Comparison of ENCODE assay signal across 20 cellular contexts in the genomic region with DNA sequence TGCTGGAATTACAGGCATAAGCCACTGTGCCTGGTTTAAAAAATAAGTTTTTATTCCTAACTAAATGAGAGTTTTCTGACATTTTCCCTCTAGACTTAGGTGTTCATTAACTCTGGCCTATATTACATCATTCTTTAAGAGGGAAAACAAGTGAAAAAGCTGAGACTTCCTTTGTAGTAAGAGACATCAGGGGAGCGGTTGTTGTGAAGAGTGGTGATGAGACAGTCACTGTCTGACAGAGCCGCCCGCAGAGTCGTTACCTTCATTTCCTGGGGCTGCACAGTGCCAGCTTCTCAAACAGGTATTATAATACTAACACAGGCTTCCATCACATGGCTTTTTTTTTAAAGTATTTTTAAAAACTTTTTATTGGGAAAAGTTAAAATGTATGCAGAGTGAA. TPM values are rescaled to one million over a fixed set of nuclear protein-coding genes. Genes with fewer than 3 reads are reported as not detected.
DNase-seq lines count a peak whose midpoint lies in the region; ATAC-seq and TF ChIP-seq lines count a peak whose summit lies in the region.
"Had no signal": no experiment of that assay in that cellular context is flagged by ENCODE, and none has a peak within 500 bp of the region (broad histone marks: within the 10 kb centered on the region; RNA-seq: fewer than 3 reads in every experiment).

No MANE protein-coding gene starts in this region.

- peak; percentile 19 to 70 (median 53) for DNase-seq in stimulated activated naive CD4-positive, alpha-beta T cell (lab: John Stamatoyannopoulos, UW)
- no peak for DNase-seq in stimulated activated naive CD4-positive, alpha-beta T cell treated with Interleukin-2 at 50 U/mL for 16 hours (lab: John Stamatoyannopoulos, UW)
- DNase-seq in activated CD8-positive, alpha-beta T cell treated with anti-CD3 and anti-CD28 coated beads, Interleukin-2, amount 10 ng/mL, durations not matched to agents 7 days and 5 days: peak; percentile 42
- peak in 1 of 3 experiments; percentile 24 for DNase-seq in effector memory CD8-positive, alpha-beta T cell
- DNase-seq in GM13977 (ENCODE audit: low spot score): no peak
- DNase-seq in ACHN: no peak
- no peak for DNase-seq in D341Med (ENCODE audit: low spot score)
- DNase-seq: activated effector memory CD4-positive, alpha-beta T cell treated with anti-CD3 and anti-CD28 coated beads, Interleukin-2, amount 50 U/mL, for 16 hours; AML-193; COR-L47; mesendoderm; MG63; NCI-H82; OCI-M1; SHP77; stimulated activated CD4-positive, alpha-beta T cell treated with anti-CD3 and anti-CD28 coated beads, Interleukin-2, amount 100 ng/mL, for 24 hours had no signal

- in situ Hi-C loops in GM13977 (cut with MboI; ENCODE audit: low pct_unique_long_range_greater_than_20kb, low sequenced_read_pairs, unreplicated experiment): no loop called here
- in situ Hi-C loops in ACHN (cut with HindIII; ENCODE audit: low pct_ligation_motif_present, low pct_unique_long_range_greater_than_20kb, low sequenced_read_pairs): no loop called here

- CTCF ChIA-PET in activated CD8-positive, alpha-beta T cell treated with anti-CD3 and anti-CD28 coated beads, Interleukin-2, amount 10 ng/mL, durations not matched to agents 7 days and 5 days (lab: Charles Lee): interaction anchor here (1.0 to 5.4 kb wide), 4 partner anchors 9 to 103 kb away, joined by 3 to 112 read pairs (median 29); a partner anchor contains a TSS

- H3K9me3 Mint-ChIP-seq in activated CD8-positive, alpha-beta T cell treated with anti-CD3 and anti-CD28 coated beads, Interleukin-2, amount 10 ng/mL, durations not matched to agents 7 days and 5 days (ENCODE audit: insufficient read depth): no peaks in the 10 kb centered on the region
- no peaks in the 10 kb centered on the region for H3K9me3 Mint-ChIP-seq in effector memory CD8-positive, alpha-beta T cell
- H3K9me3 Mint-ChIP-seq: IgD-negative memory B cell, type B pancreatic cell had no signal

- H3K27me3 Mint-ChIP-seq in activated CD8-positive, alpha-beta T cell treated with anti-CD3 and anti-CD28 coated beads, Interleukin-2, amount 10 ng/mL, durations not matched to agents 7 days and 5 days (ENCODE audit: low read depth): peaks cover under 1% of the 10 kb centered on the region
- H3K27me3 Mint-ChIP-seq in effector memory CD8-positive, alpha-beta T cell: peaks cover 0 to 10% of the 10 kb centered on the region in 2 donors
- H3K27me3 Mint-ChIP-seq: IgD-negative memory B cell, type B pancreatic cell had no signal

- H3K27ac Mint-ChIP-seq in activated CD8-positive, alpha-beta T cell treated with anti-CD3 and anti-CD28 coated beads, Interleukin-2, amount 10 ng/mL, durations not matched to agents 7 days and 5 days: peak overlapping the region; percentile 75
- H3K27ac Mint-ChIP-seq in effector memory CD8-positive, alpha-beta T cell: peak overlapping the region in 1 of 2 donors; percentile 85
- H3K27ac Mint-ChIP-seq: IgD-negative memory B cell, type B pancreatic cell had no signal

- H3K4me1 Mint-ChIP-seq in activated CD8-positive, alpha-beta T cell treated with anti-CD3 and anti-CD28 coated beads, Interleukin-2, amount 10 ng/mL, durations not matched to agents 7 days and 5 days (ENCODE audit: low read depth): peaks cover 27% of the 10 kb centered on the region
- H3K4me1 Mint-ChIP-seq in effector memory CD8-positive, alpha-beta T cell (ENCODE audit: low read depth in 2 of 2): peaks cover 6 to 9% of the 10 kb centered on the region in 2 donors

- TF ChIP-seq CTCF in GM13977 (IDR thresholded peaks at IDR 0.05; ENCODE audit: extremely low read depth, insufficient read depth, missing control alignments): no peak

- H3K4me3 Mint-ChIP-seq in activated CD8-positive, alpha-beta T cell treated with anti-CD3 and anti-CD28 coated beads, Interleukin-2, amount 10 ng/mL, durations not matched to agents 7 days and 5 days: no peak overlapping the region
- H3K4me3 Mint-ChIP-seq in effector memory CD8-positive, alpha-beta T cell: no peak overlapping the region
- H3K4me3 Mint-ChIP-seq: type B pancreatic cell had no signal

- POLR2A ChIA-PET in activated CD8-positive, alpha-beta T cell treated with anti-CD3 and anti-CD28 coated beads, Interleukin-2, amount 10 ng/mL, durations not matched to agents 7 days and 5 days (lab: Charles Lee): no interaction called here

- no peak for ATAC-seq in activated CD8-positive, alpha-beta T cell treated with anti-CD3 and anti-CD28 coated beads, Interleukin-2, amount 10 ng/mL, durations not matched to agents 7 days and 5 days
- peak; percentile 69 for ATAC-seq in effector memory CD8-positive, alpha-beta T cell (replicated peaks)

- peaks cover 2% of the 10 kb centered on the region for H3K36me3 Mint-ChIP-seq in activated CD8-positive, alpha-beta T cell treated with anti-CD3 and anti-CD28 coated beads, Interleukin-2, amount 10 ng/mL, durations not matched to agents 7 days and 5 days (ENCODE audit: low read depth)
- peaks cover 14% of the 10 kb centered on the region for H3K36me3 Mint-ChIP-seq in effector memory CD8-positive, alpha-beta T cell (ENCODE audit: insufficient read depth)

RNA-seq across cellular contexts. Expression of gene TDRD9, which starts 19.7 kb away (rescaled TPM):
- total RNA-seq in activated CD8-positive, alpha-beta T cell treated with anti-CD3 and anti-CD28 coated beads, Interleukin-2, amount 10 ng/mL, durations not matched to agents 7 days and 5 days: 1 to 10 TPM; 1.3 to 2.7 TPM
- total RNA-seq: Daoy had no signal

RNA-seq across cellular contexts. Expression of gene RD3L, which starts 33.7 kb away (rescaled TPM):
- not detected for total RNA-seq in activated CD8-positive, alpha-beta T cell treated with anti-CD3 and anti-CD28 coated beads, Interleukin-2, amount 10 ng/mL, durations not matched to agents 7 days and 5 days
- total RNA-seq: Daoy, glomerular endothelial cell had no signal

Comparison
In these comparisons a context has a peak if more than half of its experiments do, and no peak if none do; other contexts are left out.
1. DNase-seq: peak in stimulated activated naive CD4-positive, alpha-beta T cell (6 of 6) and activated CD8-positive, alpha-beta T cell treated with anti-CD3 and anti-CD28 coated beads, Interleukin-2, amount 10 ng/mL, durations not matched to agents 7 days and 5 days (single experiment); none in stimulated activated naive CD4-positive, alpha-beta T cell treated with Interleukin-2 at 50 U/mL for 16 hours (single experiment), GM13977 (single experiment), ACHN (single experiment) and D341Med (single experiment).